32 cellular contexts compared by ENCODE assay signal in the genomic region with DNA sequence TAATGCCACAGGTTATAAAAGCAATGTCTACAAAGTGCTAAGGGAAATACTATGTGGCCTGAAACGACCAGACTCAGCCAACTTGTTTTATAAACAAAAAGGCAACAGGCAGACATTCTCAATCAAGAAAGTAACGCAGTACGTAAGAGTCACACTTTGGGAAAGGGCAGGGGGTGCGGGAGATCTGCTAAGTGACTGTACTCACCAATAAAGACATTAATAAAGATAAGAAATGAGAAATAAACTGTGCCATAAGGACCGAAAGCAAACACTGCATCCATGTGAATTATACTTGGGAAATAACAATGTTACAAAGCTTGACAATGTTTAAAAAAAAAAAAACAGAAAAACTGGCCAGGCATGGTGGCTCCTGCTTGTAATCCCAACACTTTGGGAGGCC. TPM values are rescaled to one million over a fixed set of nuclear protein-coding genes. Genes with fewer than 3 reads are reported as not detected.
DNase-seq lines count a peak whose midpoint lies in the region; ATAC-seq and TF ChIP-seq lines count a peak whose summit lies in the region.
"Had no signal": no experiment of that assay in that cellular context is flagged by ENCODE, and none has a peak within 500 bp of the region (broad histone marks: within the 10 kb centered on the region; RNA-seq: fewer than 3 reads in every experiment).

No MANE protein-coding gene starts in this region.

- CTCF ChIA-PET in CD4-positive, alpha-beta T cell (lab: Charles Lee), result no interaction called here
- CTCF ChIA-PET in RWPE1 (lab: Yijun Ruan, JAX), result no interaction called here

- H3K36me3 Mint-ChIP-seq in CD4-positive, alpha-beta T cell (ENCODE audit: low read depth), result peaks cover 30% of the 10 kb centered on the region
- H3K36me3 Mint-ChIP-seq in neural crest cell (ENCODE audit: low read depth), result peaks cover 7% of the 10 kb centered on the region
- H3K36me3 Mint-ChIP-seq in stimulated activated effector memory CD8-positive, alpha-beta T cell treated with anti-CD3 and anti-CD28 coated beads, Interleukin-12 subunit alpha, Interleukin-12 subunit beta, amount 100 ng/mL, for 72 hours, result peaks cover 12% of the 10 kb centered on the region

- POLR2A ChIA-PET in CD4-positive, alpha-beta T cell (lab: Charles Lee), result interaction anchor here (2.3 kb wide), 1 partner anchor 33 kb away, joined by 13 read pairs; the partner anchor contains the start of gene ARL5B
- POLR2A ChIA-PET in RWPE1 (lab: Yijun Ruan, JAX; ENCODE audit: low non-redundant PET), result no interaction called here

- ATAC-seq in CD4-positive, alpha-beta T cell (ENCODE audit: poor library complexity), result no peak
- ATAC-seq in left colon, result peak; percentile 51
- ATAC-seq in stimulated activated effector memory CD8-positive, alpha-beta T cell treated with anti-CD3 and anti-CD28 coated beads, Interleukin-12 subunit alpha, Interleukin-12 subunit beta, amount 100 ng/mL, for 72 hours, result no peak
- ATAC-seq in HG02852 (IDR thresholded peaks at IDR 0.05; ENCODE audit: unreplicated experiment), result no peak
- ATAC-seq: foreskin keratinocyte, heart right ventricle, lower lobe of right lung had no signal

- TF ChIP-seq CTCF in CD4-positive, alpha-beta T cell (IDR thresholded peaks at IDR 0.05), result no peak
- no peak for TF ChIP-seq CTCF in RWPE1 (conservative IDR thresholded peaks at IDR 0.05; ENCODE audit: low read depth)
- TF ChIP-seq CTCF in neural crest cell (conservative IDR thresholded peaks at IDR 0.05), result no peak
- no peak for TF ChIP-seq CTCF in lower leg skin (IDR thresholded peaks at IDR 0.05)

- no peaks in the 10 kb centered on the region for H3K27me3 ChIP-seq in CD4-positive, alpha-beta T cell (ENCODE audit: control insufficient read depth, insufficient read depth, low read length)
- H3K27me3 ChIP-seq: esophagus squamous epithelium, foreskin keratinocyte, heart right ventricle, MG63 had no signal

- intact Hi-C loops in CD4-positive, alpha-beta T cell (cut with DNase I, micrococcal nuclease), result loop anchor here in 1 of 2 experiments (2.0 kb wide), 1 partner anchor 25 kb away; the partner anchor contains the start of gene NSUN6
- intact Hi-C loops in left colon (cut with DNase I, micrococcal nuclease), result no loop called here
- intact Hi-C loops in lower leg skin (cut with DNase I; ENCODE audit: low total_unique reads), result no loop called here

- H3K9me3 ChIP-seq in CD4-positive, alpha-beta T cell (ENCODE audit: control insufficient read depth, low read length), result no peaks in the 10 kb centered on the region
- H3K9me3 ChIP-seq: esophagus squamous epithelium, heart right ventricle, lower lobe of right lung, MG63 had no signal

- WGBS in lower leg skin, 2 donors, result 91 to 96% methylated on average over 5 of the region's 5 CpGs

- no peak for DNase-seq in CD4-positive, alpha-beta T cell
- DNase-seq in RWPE1 (ENCODE audit: low spot score) (no peak), left colon (no peak), neural crest cell (ENCODE audit: low read depth, low spot score) (no peak), lower leg skin (ENCODE audit: low spot score in 2 of 2) (no peak)
- DNase-seq in stimulated activated effector memory CD8-positive, alpha-beta T cell treated with anti-CD3 and anti-CD28 coated beads, Interleukin-12 subunit alpha, Interleukin-12 subunit beta, amount 100 ng/mL, for 72 hours (ENCODE audit: low spot score in 2 of 2), result no peak
- DNase-seq: activated CD4-positive, alpha-beta T cell treated with anti-CD3 and anti-CD28 coated beads, Interleukin-2, amount 10 ng/mL, durations not matched to agents 24 days and 14 days; activated gamma-delta T cell treated with Interleukin-2 at 50 U/mL for 16 hours; activated T-cell treated with anti-CD3 and anti-CD28 coated beads, Interleukin-2, amount 50 U/mL, for 24 hours; C1 segment of cervical spinal cord; cerebellar nuclear complex; EL; esophagus squamous epithelium; foreskin keratinocyte; GM23248; heart right ventricle; KBM-7; kidney glomerular epithelial cell; lower lobe of right lung; MG63; NCI-H1105; NCI-H187 treated with DMSO at 0.1 percent for 48 hours; NCI-H510A; occipital lobe; SIG-M5; stimulated activated CD4-positive, alpha-beta T cell treated with anti-CD3 and anti-CD28 coated beads, Interleukin-15, amount 100 ng/mL, for 24 hours; stimulated activated CD4-positive, alpha-beta T cell treated with anti-CD3 and anti-CD28 coated beads, Interleukin-4, amount 100 ng/mL, for 4 hours; substantia nigra; SW 1271; T1000; trophoblast cell had no signal

- peak overlapping the region; percentile 53 for H3K4me3 Mint-ChIP-seq in CD4-positive, alpha-beta T cell
- peak overlapping the region; percentile 66 for H3K4me3 Mint-ChIP-seq in neural crest cell
- no peak overlapping the region for H3K4me3 Mint-ChIP-seq in stimulated activated effector memory CD8-positive, alpha-beta T cell treated with anti-CD3 and anti-CD28 coated beads, Interleukin-12 subunit alpha, Interleukin-12 subunit beta, amount 100 ng/mL, for 72 hours
- H3K4me3 Mint-ChIP-seq: activated T-cell treated with anti-CD3 and anti-CD28 coated beads, Interleukin-2, amount 50 U/mL, for 24 hours had no signal

- peaks cover 21% of the 10 kb centered on the region for H3K4me1 Mint-ChIP-seq in CD4-positive, alpha-beta T cell (ENCODE audit: low read depth)
- peaks cover 8% of the 10 kb centered on the region for H3K4me1 Mint-ChIP-seq in neural crest cell
- peaks cover 11% of the 10 kb centered on the region for H3K4me1 Mint-ChIP-seq in stimulated activated effector memory CD8-positive, alpha-beta T cell treated with anti-CD3 and anti-CD28 coated beads, Interleukin-12 subunit alpha, Interleukin-12 subunit beta, amount 100 ng/mL, for 72 hours

- no peak overlapping the region for H3K4me3 ChIP-seq in lower leg skin (ENCODE audit: low read depth, poor library complexity, severe bottlenecking)
- H3K4me3 ChIP-seq: esophagus squamous epithelium, GM23248, heart right ventricle, lower lobe of right lung, MG63 had no signal

- no peak overlapping the region for H3K27ac ChIP-seq in CD4-positive, alpha-beta T cell (ENCODE audit: low read depth, low read length)
- H3K27ac ChIP-seq in RWPE1, result peak overlapping the region; percentile 70
- H3K27ac ChIP-seq: foreskin keratinocyte, GM23248, lower lobe of right lung had no signal

- no peak for TF ChIP-seq POLR2A in lower leg skin (IDR thresholded peaks at IDR 0.05)

- no peaks in the 10 kb centered on the region for H3K9me3 Mint-ChIP-seq in CD4-positive, alpha-beta T cell
- H3K9me3 Mint-ChIP-seq in neural crest cell, result no peaks in the 10 kb centered on the region
- peaks cover 2% of the 10 kb centered on the region for H3K9me3 Mint-ChIP-seq in stimulated activated effector memory CD8-positive, alpha-beta T cell treated with anti-CD3 and anti-CD28 coated beads, Interleukin-12 subunit alpha, Interleukin-12 subunit beta, amount 100 ng/mL, for 72 hours
- H3K9me3 Mint-ChIP-seq: activated T-cell treated with anti-CD3 and anti-CD28 coated beads, Interleukin-2, amount 50 U/mL, for 24 hours had no signal

- H3K27me3 Mint-ChIP-seq in CD4-positive, alpha-beta T cell, result no peaks in the 10 kb centered on the region
- no peaks in the 10 kb centered on the region for H3K27me3 Mint-ChIP-seq in neural crest cell (ENCODE audit: low read depth)
- H3K27me3 Mint-ChIP-seq: activated CD4-positive, alpha-beta T cell treated with anti-CD3 and anti-CD28 coated beads, Interleukin-2, amount 10 ng/mL, durations not matched to agents 24 days and 14 days; activated T-cell treated with anti-CD3 and anti-CD28 coated beads, Interleukin-2, amount 50 U/mL, for 24 hours had no signal

- peak overlapping the region; percentile 4 for H3K27ac Mint-ChIP-seq in CD4-positive, alpha-beta T cell
- H3K27ac Mint-ChIP-seq in neural crest cell (ENCODE audit: unreplicated experiment), result peak overlapping the region; percentile 78
- no peak overlapping the region for H3K27ac Mint-ChIP-seq in stimulated activated effector memory CD8-positive, alpha-beta T cell treated with anti-CD3 and anti-CD28 coated beads, Interleukin-12 subunit alpha, Interleukin-12 subunit beta, amount 100 ng/mL, for 72 hours
- H3K27ac Mint-ChIP-seq: activated CD4-positive, alpha-beta T cell treated with anti-CD3 and anti-CD28 coated beads, Interleukin-2, amount 10 ng/mL, durations not matched to agents 24 days and 14 days; activated T-cell treated with anti-CD3 and anti-CD28 coated beads, Interleukin-2, amount 50 U/mL, for 24 hours had no signal

RNA-seq across cellular contexts. Expression of gene NSUN6, which starts 25.5 kb away (rescaled TPM):
- 10 to 100 TPM; 22.9 to 27.2 TPM for total RNA-seq in CD4-positive, alpha-beta T cell
- 10 to 100 TPM; 10.2 to 13.8 TPM for total RNA-seq in left colon
- 17.8 and 18.4 TPM in 2 replicates for total RNA-seq in neural crest cell
- total RNA-seq in lower leg skin, result 10 to 100 TPM in 1 of 4 donors, 1 to 10 TPM in 3; 5.9 to 12.8 (median 8.6) TPM

RNA-seq across cellular contexts. Expression of gene ARL5B, which starts 33.3 kb away (rescaled TPM):
- 10 to 100 TPM; 12.4 to 13.3 TPM for total RNA-seq in CD4-positive, alpha-beta T cell
- 10 to 100 TPM; 15.2 to 17.4 TPM for total RNA-seq in left colon
- total RNA-seq in neural crest cell, result 38.4 and 41.0 TPM in 2 replicates
- 10 to 100 TPM; 10.9 to 15.9 (median 14.0) TPM for total RNA-seq in lower leg skin
